In the genomic region with DNA sequence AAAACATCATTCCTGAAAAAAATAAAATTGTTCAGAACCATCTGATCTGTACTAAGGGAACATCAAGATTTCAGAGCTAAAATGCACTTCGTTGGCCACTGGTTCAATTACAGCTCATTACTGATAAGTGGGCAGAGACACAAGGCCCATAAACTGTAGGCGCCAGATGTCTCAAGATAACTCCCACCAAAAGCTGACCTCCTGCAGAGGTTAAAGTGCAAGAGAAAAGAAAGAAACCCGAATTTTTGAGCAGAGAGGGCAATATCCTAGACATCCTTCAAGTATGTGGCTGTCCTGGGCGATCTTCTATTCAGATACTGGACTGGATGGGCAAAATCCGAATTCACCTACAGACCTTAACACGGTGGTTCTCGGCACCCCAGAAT, we compare ENCODE assay signal across 9 cellular contexts. TPM values are rescaled to one million over a fixed set of nuclear protein-coding genes. Genes with fewer than 3 reads are reported as not detected.
DNase-seq lines count a peak whose midpoint lies in the region; ATAC-seq, FAIRE-seq and TF ChIP-seq lines count a peak whose summit lies in the region.
"Had no signal": no experiment of that assay in that cellular context is flagged by ENCODE, and none has a peak within 500 bp of the region (broad histone marks: within the 10 kb centered on the region; RNA-seq: fewer than 3 reads in every experiment).

No MANE protein-coding gene starts in this region.

- peaks cover 4 to 30% of the 10 kb centered on the region in 2 donors for H3K4me1 ChIP-seq in gastrocnemius medialis

- CTCF ChIA-PET in T-cell (lab: Charles Lee): interaction anchor here (0.5 to 2.7 kb wide), 6 partner anchors 360 to 1215 kb away, joined by 3 to 12 read pairs (median 4); no protein-coding TSS in a partner anchor

- no peaks in the 10 kb centered on the region for H3K9me3 Mint-ChIP-seq in T-cell

- no peaks in the 10 kb centered on the region for H3K27me3 ChIP-seq in gastrocnemius medialis

- POLR2A ChIA-PET in T-cell (lab: Charles Lee): interaction anchor here (0.6 to 1.1 kb wide), 4 partner anchors 273 to 1238 kb away, joined by 3 to 8 read pairs (median 4); partner anchors contain the start of gene PRPS2 (in 1 of the 2)

- H3K9me3 ChIP-seq in gastrocnemius medialis: no peaks in the 10 kb centered on the region

- H3K4me3 ChIP-seq in fibroblast of pulmonary artery (replicated peaks; ENCODE audit: low read depth, low read length) (peak overlapping the region; percentile 66), gastrocnemius medialis (peak overlapping the region; percentile 66 to 81 (median 77))

- TF ChIP-seq CTCF in fibroblast of pulmonary artery (IDR thresholded peaks at IDR 0.05; ENCODE audit: low read length, missing control alignments) (no peak), gastrocnemius medialis (IDR thresholded peaks at IDR 0.05 in 4 of 5, conservative IDR thresholded peaks at IDR 0.05 in 1 of 5) (no peak)

- peak; percentile 12 for DNase-seq in NCI-H2107 treated with DMSO at 0.1 percent for 48 hours (lab: John Stamatoyannopoulos, UW; ENCODE audit: unreplicated experiment)
- no peak for DNase-seq in NCI-H2107 (lab: John Stamatoyannopoulos, UW)
- no peak for DNase-seq in T-cell
- no peak for DNase-seq in fibroblast of pulmonary artery (ENCODE audit: low read depth)
- no peak for DNase-seq in gastrocnemius medialis
- DNase-seq in GM12891 (ENCODE audit: insufficient read length, low spot score): no peak
- DNase-seq in AG08396 (ENCODE audit: low spot score): no peak

- H3K27ac ChIP-seq in gastrocnemius medialis: peak overlapping the region; percentile 74 to 90 (median 82)

- in situ Hi-C loops in gastrocnemius medialis (cut with MboI; ENCODE audit: low sequenced_read_pairs in 4 of 4): loop anchor here in 3 of 4 donors (10.0 to 25.0 kb wide), 5 partner anchors 264 to 1208 kb away; partner anchors contain the start of genes OFD1 (in 1 of the 3), TCEANC (in 1 of the 3) and TRAPPC2 (in 1 of the 3)

- no peaks in the 10 kb centered on the region for H3K36me3 Mint-ChIP-seq in T-cell

- intact Hi-C loops in gastrocnemius medialis (cut with DNase I; ENCODE audit: low total_unique reads): loop anchor here (5.0 kb wide), 2 partner anchors 132 to 843 kb away; partner anchors contain the start of genes FANCB and MOSPD2

- H3K27ac Mint-ChIP-seq in T-cell: peak overlapping the region; percentile 94 to 99

- no peak for FAIRE-seq in GM12891 (lab: Jason Lieb, UNC)
- FAIRE-seq: A204.1 had no signal

- ATAC-seq in T-cell (replicated peaks in 1 of 4) (peak in 1 of 4 experiments; percentile 2), gastrocnemius medialis (peak; percentile 9 to 17), GM21360 (IDR thresholded peaks at IDR 0.05; ENCODE audit: unreplicated experiment) (no peak)

- no peaks in the 10 kb centered on the region for H3K36me3 ChIP-seq in gastrocnemius medialis

- H3K4me1 Mint-ChIP-seq in T-cell: peaks cover 39 to 52% (median 45%) of the 10 kb centered on the region in 3 donors

- peak overlapping the region; percentile 88 to 96 (median 91) for H3K4me3 Mint-ChIP-seq in T-cell

- peaks cover under 1 to 7% of the 10 kb centered on the region in 2 donors for H3K27me3 Mint-ChIP-seq in T-cell

- TF ChIP-seq POLR2A in gastrocnemius medialis (IDR thresholded peaks at IDR 0.05) (no peak), GM12891 (IDR thresholded peaks at IDR 0.05; ENCODE audit: low read depth, low read length) (no peak)

TF ChIP-seq in GM12891, 5 proteins besides CTCF, POLR2A, EP300 and RAD21:
- no peak for TF ChIP-seq SPI1 (IDR thresholded peaks at IDR 0.05; ENCODE audit: low read depth, low read length)
- TF ChIP-seq TAF1 (IDR thresholded peaks at IDR 0.05; ENCODE audit: low read depth, low read length): no peak; the same call in 1 of the 2 replicates
- no peak for TF ChIP-seq POU2F2 (IDR thresholded peaks at IDR 0.05; ENCODE audit: low read depth, low read length)
- no peak for TF ChIP-seq POLR2AphosphoS5 (IDR thresholded peaks at IDR 0.05; ENCODE audit: low read depth, low read length)
- TF ChIP-seq PAX5 (IDR thresholded peaks at IDR 0.05; ENCODE audit: insufficient read depth, low read length, severe bottlenecking): no peak

RNA-seq across cellular contexts. Expression of gene GEMIN8, which starts 0.7 kb away (rescaled TPM):
- total RNA-seq in T-cell (10 to 100 TPM; 11.3 to 16.4 (median 15.0) TPM), gastrocnemius medialis (1 to 10 TPM; 6.4 to 8.8 (median 6.9) TPM)
- 18.6 TPM for polyA plus RNA-seq in GM12891 (2012; ENCODE audit: low read depth, missing spikeins)
